ENCODE assay signal across 8 cellular contexts in the genomic region with DNA sequence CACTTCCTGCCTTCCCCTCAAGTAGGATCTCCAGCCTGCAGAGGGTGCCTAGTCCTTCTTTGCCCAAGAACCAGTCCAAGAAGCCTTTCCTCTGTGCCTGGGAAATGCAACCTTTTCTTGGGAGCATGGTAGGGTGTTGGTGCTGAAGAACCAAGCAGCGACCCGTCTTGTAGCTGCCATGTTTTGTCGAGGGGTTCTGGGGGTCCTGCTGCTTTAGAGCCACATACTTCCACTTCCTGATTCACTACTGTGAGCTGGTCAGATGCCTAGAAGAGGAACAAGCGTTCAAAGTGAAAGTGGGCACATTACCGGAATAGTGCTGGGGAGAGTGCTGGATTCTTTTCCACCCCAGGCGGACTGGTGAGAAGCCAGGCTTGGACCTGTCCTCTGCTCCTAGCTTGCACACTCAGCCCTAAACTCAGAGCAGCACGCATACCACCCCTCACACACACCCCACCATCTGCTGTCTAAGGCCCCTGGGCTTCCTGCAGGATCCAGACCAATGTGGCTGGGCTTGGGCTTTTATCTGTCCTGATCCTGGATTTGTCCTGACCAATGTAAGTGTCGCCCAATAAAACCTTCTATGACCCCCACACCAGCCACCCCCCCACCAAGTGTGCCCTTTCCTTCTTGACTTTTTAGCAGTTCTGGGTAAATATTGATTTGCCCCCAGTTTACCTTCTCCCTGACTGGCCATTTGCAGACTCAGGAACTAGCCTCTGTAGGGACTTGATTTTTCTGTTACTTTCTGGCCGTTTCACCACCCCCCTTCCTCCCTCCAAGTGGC. TPM values are rescaled to one million over a fixed set of nuclear protein-coding genes. Genes with fewer than 3 reads are reported as not detected.
DNase-seq lines count a peak whose midpoint lies in the region; ATAC-seq and TF ChIP-seq lines count a peak whose summit lies in the region.
"Had no signal": no experiment of that assay in that cellular context is flagged by ENCODE, and none has a peak within 500 bp of the region (broad histone marks: within the 10 kb centered on the region; RNA-seq: fewer than 3 reads in every experiment).

No MANE protein-coding gene starts in this region.

- H3K4me3 Mint-ChIP-seq in activated CD8-positive, alpha-beta T cell treated with anti-CD3 and anti-CD28 coated beads, Interleukin-2, amount 10 ng/mL, durations not matched to agents 7 days and 5 days = peak overlapping the region; percentile 55
- no peak overlapping the region for H3K4me3 Mint-ChIP-seq in activated CD8-positive, alpha-beta T cell treated with anti-CD3 and anti-CD28 coated beads for 36 hours
- H3K4me3 Mint-ChIP-seq in central memory CD8-positive, alpha-beta T cell = peak overlapping the region; percentile 78

- H3K36me3 ChIP-seq in subcutaneous abdominal adipose tissue (ENCODE audit: control insufficient read depth in 5 of 5, insufficient read depth in 5 of 5, low read length in 5 of 5) = no peaks in the 10 kb centered on the region
- H3K36me3 ChIP-seq: BE2C had no signal

- H3K4me1 Mint-ChIP-seq in activated CD8-positive, alpha-beta T cell treated with anti-CD3 and anti-CD28 coated beads, Interleukin-2, amount 10 ng/mL, durations not matched to agents 7 days and 5 days (ENCODE audit: low read depth) = peaks cover 35% of the 10 kb centered on the region
- H3K4me1 Mint-ChIP-seq in activated CD8-positive, alpha-beta T cell treated with anti-CD3 and anti-CD28 coated beads for 36 hours (ENCODE audit: low read depth) = peaks cover 37% of the 10 kb centered on the region
- H3K4me1 Mint-ChIP-seq in central memory CD8-positive, alpha-beta T cell = peaks cover 56% of the 10 kb centered on the region

- H3K27me3 Mint-ChIP-seq in activated CD8-positive, alpha-beta T cell treated with anti-CD3 and anti-CD28 coated beads, Interleukin-2, amount 10 ng/mL, durations not matched to agents 7 days and 5 days (ENCODE audit: low read depth) = peaks cover 84% of the 10 kb centered on the region
- H3K27me3 Mint-ChIP-seq in activated CD8-positive, alpha-beta T cell treated with anti-CD3 and anti-CD28 coated beads for 36 hours = peaks cover 84% of the 10 kb centered on the region
- peaks cover 99% of the 10 kb centered on the region for H3K27me3 Mint-ChIP-seq in central memory CD8-positive, alpha-beta T cell

- ATAC-seq in activated CD8-positive, alpha-beta T cell treated with anti-CD3 and anti-CD28 coated beads, Interleukin-2, amount 10 ng/mL, durations not matched to agents 7 days and 5 days = no peak
- ATAC-seq in activated CD8-positive, alpha-beta T cell treated with anti-CD3 and anti-CD28 coated beads for 36 hours = no peak
- ATAC-seq in central memory CD8-positive, alpha-beta T cell (replicated peaks; ENCODE audit: extremely low read depth, poor library complexity, severe bottlenecking) = no peak
- ATAC-seq in HG03280 (IDR thresholded peaks at IDR 0.05; ENCODE audit: unreplicated experiment) (no peak), GM19467 (IDR thresholded peaks at IDR 0.05; ENCODE audit: unreplicated experiment) (no peak)

- H3K9me3 ChIP-seq in subcutaneous abdominal adipose tissue (ENCODE audit: control insufficient read depth in 5 of 5, low read length in 5 of 5) = peaks cover 0 to 2% (median 0%) of the 10 kb centered on the region in 5 donors
- H3K9me3 ChIP-seq: BE2C had no signal

- CTCF ChIA-PET in activated CD8-positive, alpha-beta T cell treated with anti-CD3 and anti-CD28 coated beads, Interleukin-2, amount 10 ng/mL, durations not matched to agents 7 days and 5 days (lab: Charles Lee) = interaction anchor here (0.6 to 1.7 kb wide), 4 partner anchors 10 to 1333 kb away, joined by 3 to 6 read pairs (median 3); no protein-coding TSS in a partner anchor
- CTCF ChIA-PET in activated CD8-positive, alpha-beta T cell treated with anti-CD3 and anti-CD28 coated beads for 36 hours (lab: Charles Lee) = interaction anchor here (2.3 to 2.8 kb wide), 2 partner anchors 10 to 11 kb away, joined by 8 read pairs; no protein-coding TSS in a partner anchor

- H3K27ac Mint-ChIP-seq in activated CD8-positive, alpha-beta T cell treated with anti-CD3 and anti-CD28 coated beads, Interleukin-2, amount 10 ng/mL, durations not matched to agents 7 days and 5 days = no peak overlapping the region
- no peak overlapping the region for H3K27ac Mint-ChIP-seq in activated CD8-positive, alpha-beta T cell treated with anti-CD3 and anti-CD28 coated beads for 36 hours
- H3K27ac Mint-ChIP-seq in central memory CD8-positive, alpha-beta T cell (ENCODE audit: low read depth) = no peak overlapping the region

- no peak overlapping the region for H3K9ac ChIP-seq in subcutaneous abdominal adipose tissue (ENCODE audit: low read length in 5 of 5)

- H3K4me1 ChIP-seq in subcutaneous abdominal adipose tissue (ENCODE audit: control insufficient read depth in 5 of 5, insufficient read depth in 5 of 5, low read length in 5 of 5) = peaks cover 0 to 53% (median 45%) of the 10 kb centered on the region in 5 donors
- H3K4me1 ChIP-seq: BE2C had no signal

- no peak for DNase-seq in activated CD8-positive, alpha-beta T cell treated with anti-CD3 and anti-CD28 coated beads, Interleukin-2, amount 10 ng/mL, durations not matched to agents 7 days and 5 days
- DNase-seq in activated CD8-positive, alpha-beta T cell treated with anti-CD3 and anti-CD28 coated beads for 36 hours = no peak
- no peak for DNase-seq in central memory CD8-positive, alpha-beta T cell (ENCODE audit: low spot score in 2 of 2)
- DNase-seq: BE2C had no signal

- no peaks in the 10 kb centered on the region for H3K9me3 Mint-ChIP-seq in activated CD8-positive, alpha-beta T cell treated with anti-CD3 and anti-CD28 coated beads, Interleukin-2, amount 10 ng/mL, durations not matched to agents 7 days and 5 days (ENCODE audit: insufficient read depth)
- no peaks in the 10 kb centered on the region for H3K9me3 Mint-ChIP-seq in activated CD8-positive, alpha-beta T cell treated with anti-CD3 and anti-CD28 coated beads for 36 hours
- no peaks in the 10 kb centered on the region for H3K9me3 Mint-ChIP-seq in central memory CD8-positive, alpha-beta T cell

- intact Hi-C loops in activated CD8-positive, alpha-beta T cell treated with anti-CD3 and anti-CD28 coated beads for 36 hours (cut with micrococcal nuclease) = loop anchor here (5.0 to 10.0 kb wide), 2 partner anchors 34 to 723 kb away; partner anchors contain the start of gene HOXA9

- H3K36me3 Mint-ChIP-seq in activated CD8-positive, alpha-beta T cell treated with anti-CD3 and anti-CD28 coated beads, Interleukin-2, amount 10 ng/mL, durations not matched to agents 7 days and 5 days (ENCODE audit: low read depth) = no peaks in the 10 kb centered on the region
- no peaks in the 10 kb centered on the region for H3K36me3 Mint-ChIP-seq in activated CD8-positive, alpha-beta T cell treated with anti-CD3 and anti-CD28 coated beads for 36 hours (ENCODE audit: low read depth)
- peaks cover 21% of the 10 kb centered on the region for H3K36me3 Mint-ChIP-seq in central memory CD8-positive, alpha-beta T cell (ENCODE audit: insufficient read depth)

- no peak overlapping the region for H3K27ac ChIP-seq in subcutaneous abdominal adipose tissue (ENCODE audit: low read depth, low read length)
- H3K27ac ChIP-seq: dorsolateral prefrontal cortex had no signal

- H3K27me3 ChIP-seq in subcutaneous abdominal adipose tissue (ENCODE audit: control insufficient read depth in 5 of 5, insufficient read depth in 4 of 5, low read length in 5 of 5) = peaks cover 76 to 90% (median 80%) of the 10 kb centered on the region in 5 donors

- peak overlapping the region; percentile 12 to 60 (median 45) for H3K4me3 ChIP-seq in subcutaneous abdominal adipose tissue (ENCODE audit: low read depth in 1 of 5, low read length in 5 of 5)

- no peak for TF ChIP-seq CTCF in activated CD8-positive, alpha-beta T cell treated with anti-CD3 and anti-CD28 coated beads for 36 hours (IDR thresholded peaks at IDR 0.05)

- POLR2A ChIA-PET in activated CD8-positive, alpha-beta T cell treated with anti-CD3 and anti-CD28 coated beads, Interleukin-2, amount 10 ng/mL, durations not matched to agents 7 days and 5 days (lab: Charles Lee) = no interaction called here
- POLR2A ChIA-PET in activated CD8-positive, alpha-beta T cell treated with anti-CD3 and anti-CD28 coated beads for 36 hours (lab: Charles Lee) = interaction anchor here (0.5 kb wide), 1 partner anchor 219 kb away, joined by 3 read pairs; no protein-coding TSS in a partner anchor

RNA-seq across cellular contexts. Expression of gene HOXA13, which starts 1.5 kb away (rescaled TPM):
- not detected for total RNA-seq in activated CD8-positive, alpha-beta T cell treated with anti-CD3 and anti-CD28 coated beads, Interleukin-2, amount 10 ng/mL, durations not matched to agents 7 days and 5 days
- total RNA-seq in activated CD8-positive, alpha-beta T cell treated with anti-CD3 and anti-CD28 coated beads for 36 hours = not detected

RNA-seq across cellular contexts. Expression of gene HOXA11, which starts 16.4 kb away (rescaled TPM):
- not detected for total RNA-seq in activated CD8-positive, alpha-beta T cell treated with anti-CD3 and anti-CD28 coated beads, Interleukin-2, amount 10 ng/mL, durations not matched to agents 7 days and 5 days
- total RNA-seq in activated CD8-positive, alpha-beta T cell treated with anti-CD3 and anti-CD28 coated beads for 36 hours = under 1 TPM; 0.13 to 0.18 TPM
- total RNA-seq: dorsolateral prefrontal cortex had no signal

RNA-seq across cellular contexts. Expression of gene HOXA10, which starts 27.3 kb away (rescaled TPM):
- not detected for total RNA-seq in activated CD8-positive, alpha-beta T cell treated with anti-CD3 and anti-CD28 coated beads, Interleukin-2, amount 10 ng/mL, durations not matched to agents 7 days and 5 days
- not detected for total RNA-seq in activated CD8-positive, alpha-beta T cell treated with anti-CD3 and anti-CD28 coated beads for 36 hours

RNA-seq across cellular contexts. Expression of gene HOXA9, which starts 36.1 kb away (rescaled TPM):
- not detected for total RNA-seq in activated CD8-positive, alpha-beta T cell treated with anti-CD3 and anti-CD28 coated beads, Interleukin-2, amount 10 ng/mL, durations not matched to agents 7 days and 5 days
- total RNA-seq in activated CD8-positive, alpha-beta T cell treated with anti-CD3 and anti-CD28 coated beads for 36 hours = not detected
- total RNA-seq: dorsolateral prefrontal cortex had no signal

RNA-seq across cellular contexts. Expression of gene EVX1, which starts 41.2 kb away (rescaled TPM):
- total RNA-seq in activated CD8-positive, alpha-beta T cell treated with anti-CD3 and anti-CD28 coated beads, Interleukin-2, amount 10 ng/mL, durations not matched to agents 7 days and 5 days = not detected
- not detected for total RNA-seq in activated CD8-positive, alpha-beta T cell treated with anti-CD3 and anti-CD28 coated beads for 36 hours
